Comparison of ENCODE assay signal across 11 cellular contexts in genomic region chr14:34070917-34071407, GRCh38.
"Had no signal": no experiment of that assay in that cellular context is flagged by ENCODE, and none has a peak within 500 bp of the region (broad histone marks: within the 10 kb centered on the region; RNA-seq: fewer than 3 reads in every experiment).

No MANE protein-coding gene starts in this region.

- H3K27ac ChIP-seq: GM23248 had no signal

- ATAC-seq: GM23338, HCT116 had no signal

- H3K4me3 ChIP-seq: GM23248, GM23338, HAP-1 had no signal

- FAIRE-seq: H1, H54 had no signal

- H2AFZ ChIP-seq: GM23248, GM23338 had no signal

- H3K4me1 ChIP-seq: HAP-1 had no signal

- H3K9ac ChIP-seq: GM23248 had no signal

- DNase-seq: GM23248, GOT3, H7, H9, HCEC 1CT, HFFc6 had no signal

- H3K4me2 ChIP-seq: GM23338 had no signal

- H3K36me3 ChIP-seq: HAP-1 had no signal
